In the genomic region with DNA sequence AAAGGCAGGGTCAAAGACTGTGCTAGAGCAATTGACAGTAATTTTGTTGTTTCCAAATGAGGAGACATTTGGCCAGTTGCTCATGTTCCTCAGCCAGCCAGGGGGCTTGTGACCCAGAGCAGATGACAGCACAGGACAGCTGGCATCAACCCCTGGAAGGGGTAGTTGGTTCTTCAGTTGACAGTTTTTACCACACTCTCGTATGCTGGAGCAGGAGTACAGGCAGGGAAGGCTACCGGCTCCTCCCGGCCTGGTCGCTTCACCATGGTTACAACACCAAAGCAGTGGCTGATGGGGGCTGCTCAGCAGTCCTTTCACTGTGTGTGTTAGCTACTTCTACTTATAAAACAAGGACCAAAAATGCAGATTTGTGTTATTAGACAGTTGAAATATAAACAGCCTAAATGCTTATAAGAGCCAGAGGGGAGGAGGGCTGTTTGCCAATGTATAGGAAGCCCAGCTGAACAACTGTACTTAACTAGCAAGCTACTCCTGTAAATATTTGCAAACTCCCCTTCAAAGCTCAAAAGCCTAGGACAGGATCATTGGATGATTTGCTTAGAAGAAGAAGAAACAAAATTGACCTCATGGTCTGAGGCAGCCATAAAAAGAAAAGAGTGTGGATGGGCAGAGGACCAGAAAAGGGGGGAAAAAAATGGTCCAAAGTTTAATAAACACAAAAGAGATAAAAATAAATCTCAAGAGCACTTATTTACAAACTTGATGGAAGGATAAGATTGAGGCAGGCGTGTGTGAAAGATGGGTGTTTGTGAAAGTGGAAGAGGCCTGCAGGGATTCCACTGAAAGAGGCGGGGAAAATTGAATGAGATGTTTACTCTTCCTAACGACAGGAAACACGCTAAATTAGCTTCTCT, we compare ENCODE assay signal across 20 cellular contexts. TPM values are rescaled to one million over a fixed set of nuclear protein-coding genes. Genes with fewer than 3 reads are reported as not detected.
DNase-seq lines count a peak whose midpoint lies in the region; ATAC-seq and TF ChIP-seq lines count a peak whose summit lies in the region.
"Had no signal": no experiment of that assay in that cellular context is flagged by ENCODE, and none has a peak within 500 bp of the region (broad histone marks: within the 10 kb centered on the region; RNA-seq: fewer than 3 reads in every experiment).

No MANE protein-coding gene starts in this region.

- no peak overlapping the region for H3K4me3 Mint-ChIP-seq in effector memory CD8-positive, alpha-beta T cell
- H3K4me3 Mint-ChIP-seq: activated T-helper 1 cell treated with anti-CD3 and anti-CD28 coated beads, Interleukin-12 subunit alpha, Interleukin-12 subunit beta, Interleukin-2, Interleukin-4 antibody, amounts not matched to agents 30 ng/mL and 10 ng/mL and 1 ng/mL, durations not matched to agents 14 hours and 24 hours and 36 hours; CD4-positive, CD25-positive, alpha-beta regulatory T cell; immature natural killer cell had no signal

- peaks cover 0 to 5% (median 0%) of the 10 kb centered on the region in 4 donors for H3K36me3 ChIP-seq in stomach
- H3K36me3 ChIP-seq: ascending aorta had no signal

- H3K4me3 ChIP-seq in stomach (no peak overlapping the region), lower leg skin (ENCODE audit: low read depth, poor library complexity, severe bottlenecking) (no peak overlapping the region)
- H3K4me3 ChIP-seq: ascending aorta had no signal

- peaks cover 14 to 34% of the 10 kb centered on the region in 2 donors for H3K27me3 Mint-ChIP-seq in effector memory CD8-positive, alpha-beta T cell

- DNase-seq in NCI-H1092 treated with DMSO at 0.1 percent for 48 hours (lab: John Stamatoyannopoulos, UW) (peak; percentile 90), NCI-H774 (lab: John Stamatoyannopoulos, UW) (peak; percentile 67), iPS-NIHi11 (ENCODE audit: low spot score) (peak; percentile 16), stomach (no peak), activated T-cell treated with anti-CD3 and anti-CD28 coated beads for 4 hours (no peak), lower leg skin (ENCODE audit: low spot score in 2 of 2) (no peak)
- DNase-seq in effector memory CD8-positive, alpha-beta T cell: no peak
- DNase-seq: activated CD4-positive, alpha-beta T cell treated with anti-CD3 and anti-CD28 coated beads, Interleukin-2, amount 50 U/mL, for 1 hour; CD4-positive, CD25-positive, alpha-beta regulatory T cell; foreskin keratinocyte; HCEC 1CT; immature natural killer cell; NCI-H524; right cardiac atrium; stimulated activated naive CD4-positive, alpha-beta T cell had no signal

- WGBS in stomach, 5 donors: 52 to 81% (median 60%) methylated on average over 8 of the region's 8 CpGs
- 83 to 84% methylated on average over 8 of the region's 8 CpGs for WGBS in lower leg skin, 2 donors

- no peaks in the 10 kb centered on the region for H3K9me3 ChIP-seq in stomach
- H3K9me3 ChIP-seq: ascending aorta had no signal

- TF ChIP-seq POLR2A in stomach (IDR thresholded peaks at IDR 0.05): no peak
- no peak for TF ChIP-seq POLR2A in lower leg skin (IDR thresholded peaks at IDR 0.05)

- H3K27me3 ChIP-seq in stomach: no peaks in the 10 kb centered on the region
- H3K27me3 ChIP-seq: ascending aorta, foreskin keratinocyte had no signal

- intact Hi-C loops in stomach (cut with DNase I; ENCODE audit: low total_unique reads) (no loop called here), lower leg skin (cut with DNase I; ENCODE audit: low total_unique reads) (no loop called here)

- no peaks in the 10 kb centered on the region for H3K4me1 Mint-ChIP-seq in effector memory CD8-positive, alpha-beta T cell (ENCODE audit: low read depth in 2 of 2)
- H3K4me1 Mint-ChIP-seq: CD4-positive, CD25-positive, alpha-beta regulatory T cell; immature natural killer cell had no signal

- no peak for TF ChIP-seq CTCF in stomach (IDR thresholded peaks at IDR 0.05)
- no peak for TF ChIP-seq CTCF in lower leg skin (IDR thresholded peaks at IDR 0.05)

- no peaks in the 10 kb centered on the region for H3K36me3 Mint-ChIP-seq in effector memory CD8-positive, alpha-beta T cell (ENCODE audit: insufficient read depth)
- H3K36me3 Mint-ChIP-seq: CD4-positive, CD25-positive, alpha-beta regulatory T cell; immature natural killer cell had no signal

- no peak for TF ChIP-seq EP300 in stomach (IDR thresholded peaks at IDR 0.05)

- no peak for ATAC-seq in effector memory CD8-positive, alpha-beta T cell (replicated peaks)
- ATAC-seq: foreskin keratinocyte had no signal

- peaks cover 0 to 18% (median 8%) of the 10 kb centered on the region in 4 donors for H3K4me1 ChIP-seq in stomach

- peak overlapping the region in 3 of 5 donors; percentile 25 to 37 (median 34) for H3K27ac ChIP-seq in stomach
- H3K27ac ChIP-seq: ascending aorta, foreskin keratinocyte, HL-60, RWPE1 had no signal

- H3K27ac Mint-ChIP-seq in effector memory CD8-positive, alpha-beta T cell: no peak overlapping the region
- H3K27ac Mint-ChIP-seq: activated T-helper 1 cell treated with anti-CD3 and anti-CD28 coated beads, Interleukin-12 subunit alpha, Interleukin-12 subunit beta, Interleukin-2, Interleukin-4 antibody, amounts not matched to agents 30 ng/mL and 10 ng/mL and 1 ng/mL, durations not matched to agents 14 hours and 24 hours and 36 hours; CD4-positive, CD25-positive, alpha-beta regulatory T cell; immature natural killer cell had no signal

- H3K9me3 Mint-ChIP-seq in effector memory CD8-positive, alpha-beta T cell: no peaks in the 10 kb centered on the region
- H3K9me3 Mint-ChIP-seq: activated T-helper 1 cell treated with anti-CD3 and anti-CD28 coated beads, Interleukin-12 subunit alpha, Interleukin-12 subunit beta, Interleukin-2, Interleukin-4 antibody, amounts not matched to agents 30 ng/mL and 10 ng/mL and 1 ng/mL, durations not matched to agents 14 hours and 24 hours and 36 hours; CD4-positive, CD25-positive, alpha-beta regulatory T cell had no signal

RNA-seq across cellular contexts. Expression of a gene that starts 57.0 kb away (rescaled TPM):
- total RNA-seq in stomach (10 to 100 TPM in 2 of 5 donors, 1 to 10 TPM in 2, not detected in 1; 1.2 to 13.6 (median 7.2) TPM), lower leg skin (1 to 10 TPM in 2 of 4 donors, under 1 TPM in 2; 0.55 to 2.9 (median 1.8) TPM)
- polyA plus RNA-seq in stomach: 1 to 10 TPM in 2 of 3 donors, under 1 TPM in 1; 0.35 to 3.2 (median 2.3) TPM
- total RNA-seq: activated T-helper 1 cell treated with anti-CD3 and anti-CD28 coated beads, Interleukin-12 subunit alpha, Interleukin-12 subunit beta, Interleukin-2, Interleukin-4 antibody, amounts not matched to agents 30 ng/mL and 10 ng/mL and 1 ng/mL, durations not matched to agents 14 hours and 24 hours and 36 hours; CD4-positive, CD25-positive, alpha-beta regulatory T cell; T-helper 2 cell treated with Interferon-gamma antibody and Interleukin-4, amounts not matched to agents 100 ng/mL and 5 ng/mL, for 36 hours had no signal
- polyA plus RNA-seq: CD4-positive, CD25-positive, alpha-beta regulatory T cell had no signal

Comparison
In these comparisons a context has a peak if more than half of its experiments do, and no peak if none do; other contexts are left out.
1. DNase-seq: peak in NCI-H1092 treated with DMSO at 0.1 percent for 48 hours (single experiment), NCI-H774 (single experiment) and iPS-NIHi11 (single experiment); none in stomach (single experiment), effector memory CD8-positive, alpha-beta T cell (0 of 3), activated T-cell treated with anti-CD3 and anti-CD28 coated beads for 4 hours (single experiment) and lower leg skin (0 of 2).